ENCODE assay signal across 8 cellular contexts in genomic region chr17:34892864-34893263, GRCh38.
DNase-seq lines count a peak whose midpoint lies in the region; ATAC-seq and TF ChIP-seq lines count a peak whose summit lies in the region.

No MANE protein-coding gene starts in this region.

- H3K9me3 ChIP-seq in MG63 (no peaks in the 10 kb centered on the region), esophagus muscularis mucosa (no peaks in the 10 kb centered on the region)

- H3K23ac ChIP-seq in mesendoderm (ENCODE audit: low read length) = no peak overlapping the region

- no CpG with 5 or more reads among the region's 6 CpGs for WGBS in mesendoderm (ENCODE audit: extremely low coverage, insufficient coverage, low lambda C conversion rate)
- WGBS in esophagus muscularis mucosa = 24% methylated on average over 6 of the region's 6 CpGs

- H3K4ac ChIP-seq in mesendoderm (ENCODE audit: low read depth, low read length) = no peak overlapping the region

- H3K9ac ChIP-seq in mesendoderm (ENCODE audit: low read length) = no peak overlapping the region

- peak; percentile 5 for DNase-seq in activated CD4-positive, alpha-beta T cell treated with anti-CD3 and anti-CD28 coated beads, Interleukin-2, amount 50 U/mL, for 1 hour
- no peak for DNase-seq in activated CD4-positive, alpha-beta T cell treated with anti-CD3 and anti-CD28 coated beads for 4 hours
- DNase-seq in MG63 = peak; percentile 21
- DNase-seq in activated T-cell treated with anti-CD3 and anti-CD28 coated beads for 48 hours (ENCODE audit: low read depth) = peak; percentile 24
- DNase-seq in mesendoderm = peak; percentile 59
- DNase-seq in esophagus muscularis mucosa (ENCODE audit: extremely low spot score) = no peak

- H3K27me3 ChIP-seq in MG63 = peaks cover 6% of the 10 kb centered on the region; the same call in 1 of the 2 replicates
- no peaks in the 10 kb centered on the region for H3K27me3 ChIP-seq in mesendoderm (ENCODE audit: insufficient read depth, low read length, poor library complexity)
- H3K27me3 ChIP-seq in esophagus muscularis mucosa = peaks cover 0 to 90% (median 0%) of the 10 kb centered on the region in 4 donors

- no peaks in the 10 kb centered on the region for H3K79me1 ChIP-seq in mesendoderm (ENCODE audit: low read length)

- ATAC-seq in HG02763 (IDR thresholded peaks at IDR 0.05; ENCODE audit: unreplicated experiment) (no peak), GM21576 (IDR thresholded peaks at IDR 0.05; ENCODE audit: unreplicated experiment) (no peak)

- H3K56ac ChIP-seq in mesendoderm (ENCODE audit: low read length) = no peak overlapping the region

- H3K4me1 ChIP-seq in mesendoderm (ENCODE audit: control insufficient read depth, low read depth, low read length) (no peaks in the 10 kb centered on the region), esophagus muscularis mucosa (no peaks in the 10 kb centered on the region)

- no peak overlapping the region for H3K4me2 ChIP-seq in mesendoderm (ENCODE audit: low read length)

- H2AK5ac ChIP-seq in mesendoderm (ENCODE audit: low read length) = no peak overlapping the region

- H3K27ac ChIP-seq in mesendoderm (ENCODE audit: low read depth, low read length) = no peak overlapping the region
- H3K27ac ChIP-seq in esophagus muscularis mucosa (replicated peaks in 1 of 4) = no peak overlapping the region

- TF ChIP-seq CTCF in esophagus muscularis mucosa (IDR thresholded peaks at IDR 0.05) = no peak

- H3K18ac ChIP-seq in mesendoderm (ENCODE audit: low read length) = no peak overlapping the region

- H2BK15ac ChIP-seq in mesendoderm (replicated peaks; ENCODE audit: low read depth) = no peak overlapping the region

- H4K8ac ChIP-seq in mesendoderm (ENCODE audit: low read depth, low read length) = no peak overlapping the region

- no peak overlapping the region for H4K5ac ChIP-seq in mesendoderm (ENCODE audit: low read length)

- TF ChIP-seq POLR2A in esophagus muscularis mucosa (IDR thresholded peaks at IDR 0.05; ENCODE audit: low read depth) = no peak

- H3K36me3 ChIP-seq in MG63 (no peaks in the 10 kb centered on the region), mesendoderm (ENCODE audit: control insufficient read depth, insufficient read depth, low read length) (no peaks in the 10 kb centered on the region), esophagus muscularis mucosa (no peaks in the 10 kb centered on the region)

- H3K4me3 ChIP-seq in MG63 = no peak overlapping the region
- no peak overlapping the region for H3K4me3 ChIP-seq in mesendoderm (ENCODE audit: low read length)
- no peak overlapping the region for H3K4me3 ChIP-seq in esophagus muscularis mucosa

- TF ChIP-seq EP300 in esophagus muscularis mucosa (IDR thresholded peaks at IDR 0.05) = no peak

- intact Hi-C loops in esophagus muscularis mucosa (cut with DNase I) = no loop called here

- H2BK120ac ChIP-seq in mesendoderm (ENCODE audit: low read depth, low read length) = no peak overlapping the region

- H3K79me2 ChIP-seq in mesendoderm (ENCODE audit: control insufficient read depth, insufficient read depth, low read length) = no peaks in the 10 kb centered on the region

- no peak overlapping the region for H2BK5ac ChIP-seq in mesendoderm (ENCODE audit: low read length)

Comparison
In these comparisons a context has a peak if more than half of its experiments do, and no peak if none do; other contexts are left out.
1. DNase-seq: peak in activated CD4-positive, alpha-beta T cell treated with anti-CD3 and anti-CD28 coated beads, Interleukin-2, amount 50 U/mL, for 1 hour (single experiment), MG63 (single experiment), activated T-cell treated with anti-CD3 and anti-CD28 coated beads for 48 hours (single experiment) and mesendoderm (single experiment); none in activated CD4-positive, alpha-beta T cell treated with anti-CD3 and anti-CD28 coated beads for 4 hours (0 of 2) and esophagus muscularis mucosa (single experiment).